ENCODE assay signal across 20 cellular contexts in genomic region chr18:63051928-63052327, GRCh38.
"Had no signal": no experiment of that assay in that cellular context is flagged by ENCODE, and none has a peak within 500 bp of the region (broad histone marks: within the 10 kb centered on the region; RNA-seq: fewer than 3 reads in every experiment).

No MANE protein-coding gene starts in this region.

- H3K27ac Mint-ChIP-seq: activated B cell treated with CpG ODN at 0.5 μM for 24 hours; activated CD4-positive, alpha-beta T cell treated with anti-CD3 and anti-CD28 coated beads, Interleukin-2, amount 10 ng/mL, durations not matched to agents 24 days and 14 days; activated CD8-positive, alpha-beta T cell treated with anti-CD3 and anti-CD28 coated beads for 36 hours; activated naive CD8-positive, alpha-beta T cell treated with anti-CD3 and anti-CD28 coated beads, Interleukin-2, amount 10 ng/mL, durations not matched to agents 7 days and 5 days; activated T-helper 17 cell treated with anti-CD3 and anti-CD28 coated beads, Interleukin-2, amount 50 U/mL, for 72 hours; stimulated activated memory B cell treated with anti-CD40 and anti-IgM and Interleukin-4, amounts not matched to agents 10 μg/mL and 1 μg/mL and 100 μg/mL, for 72 hours had no signal

- H3K36me3 ChIP-seq: lower lobe of right lung, spleen, thoracic aorta, upper lobe of right lung had no signal

- ATAC-seq: activated CD8-positive, alpha-beta T cell treated with anti-CD3 and anti-CD28 coated beads for 36 hours; activated T-helper 17 cell treated with anti-CD3 and anti-CD28 coated beads, Interleukin-2, amount 50 U/mL, for 72 hours; foreskin keratinocyte; lower lobe of right lung; sciatic nerve; stimulated activated memory B cell treated with anti-CD40 and anti-IgM and Interleukin-4, amounts not matched to agents 10 μg/mL and 1 μg/mL and 100 μg/mL, for 72 hours; upper lobe of right lung had no signal

- H3K9ac ChIP-seq: parathyroid adenoma had no signal

- H3K27me3 ChIP-seq: spleen had no signal

- H3K27ac ChIP-seq: foreskin keratinocyte, lower lobe of right lung, parathyroid adenoma, thoracic aorta, upper lobe of right lung had no signal

- H3K9me3 Mint-ChIP-seq: activated B cell treated with CpG ODN at 0.5 μM for 24 hours; activated CD4-positive, alpha-beta T cell treated with anti-CD3 and anti-CD28 coated beads, Interleukin-2, amount 10 ng/mL, durations not matched to agents 24 days and 14 days; activated CD8-positive, alpha-beta T cell treated with anti-CD3 and anti-CD28 coated beads for 36 hours; activated naive CD8-positive, alpha-beta T cell treated with anti-CD3 and anti-CD28 coated beads, Interleukin-2, amount 10 ng/mL, durations not matched to agents 7 days and 5 days; activated T-helper 17 cell treated with anti-CD3 and anti-CD28 coated beads, Interleukin-2, amount 50 U/mL, for 72 hours; nephron; stimulated activated memory B cell treated with anti-CD40 and anti-IgM and Interleukin-4, amounts not matched to agents 10 μg/mL and 1 μg/mL and 100 μg/mL, for 72 hours had no signal

- H3K9me3 ChIP-seq: lower lobe of right lung, spleen, thoracic aorta, upper lobe of right lung had no signal

- H2AFZ ChIP-seq: parathyroid adenoma had no signal

- H3K36me3 Mint-ChIP-seq: activated naive CD8-positive, alpha-beta T cell treated with anti-CD3 and anti-CD28 coated beads, Interleukin-2, amount 10 ng/mL, durations not matched to agents 7 days and 5 days; stimulated activated memory B cell treated with anti-CD40 and anti-IgM and Interleukin-4, amounts not matched to agents 10 μg/mL and 1 μg/mL and 100 μg/mL, for 72 hours had no signal

- H3K4me3 ChIP-seq: lower lobe of right lung, spleen, thoracic aorta, upper lobe of right lung had no signal

- H3K4me1 Mint-ChIP-seq: activated T-helper 17 cell treated with anti-CD3 and anti-CD28 coated beads, Interleukin-2, amount 50 U/mL, for 72 hours had no signal

- DNase-seq: activated B cell treated with CpG ODN at 0.5 μM for 24 hours; activated CD4-positive, alpha-beta T cell treated with anti-CD3 and anti-CD28 coated beads, Interleukin-2, amount 10 ng/mL, durations not matched to agents 24 days and 14 days; activated CD8-positive, alpha-beta T cell treated with anti-CD3 and anti-CD28 coated beads for 36 hours; activated naive CD4-positive, alpha-beta T cell; activated naive CD8-positive, alpha-beta T cell treated with anti-CD3 and anti-CD28 coated beads, Interleukin-2, amount 10 ng/mL, durations not matched to agents 7 days and 5 days; activated T-cell treated with anti-CD3 and anti-CD28 coated beads, Interleukin-2, amount 50 U/mL, for 1 hour; amygdala; foreskin keratinocyte; glutamatergic neuron; hippocampal formation; lower lobe of right lung; spleen; stimulated activated CD4-positive, alpha-beta T cell treated with anti-CD3 and anti-CD28 coated beads, Interleukin-4, amount 100 ng/mL, for 4 hours; upper lobe of right lung had no signal

- H3K4me1 ChIP-seq: foreskin keratinocyte, lower lobe of right lung, parathyroid adenoma had no signal

- H3K4me3 Mint-ChIP-seq: activated B cell treated with CpG ODN at 0.5 μM for 24 hours; activated CD4-positive, alpha-beta T cell treated with anti-CD3 and anti-CD28 coated beads, Interleukin-2, amount 10 ng/mL, durations not matched to agents 24 days and 14 days; activated CD8-positive, alpha-beta T cell treated with anti-CD3 and anti-CD28 coated beads for 36 hours; activated T-helper 17 cell treated with anti-CD3 and anti-CD28 coated beads, Interleukin-2, amount 50 U/mL, for 72 hours; nephron; stimulated activated memory B cell treated with anti-CD40 and anti-IgM and Interleukin-4, amounts not matched to agents 10 μg/mL and 1 μg/mL and 100 μg/mL, for 72 hours had no signal

- H3K27me3 Mint-ChIP-seq: activated B cell treated with CpG ODN at 0.5 μM for 24 hours; stimulated activated memory B cell treated with anti-CD40 and anti-IgM and Interleukin-4, amounts not matched to agents 10 μg/mL and 1 μg/mL and 100 μg/mL, for 72 hours had no signal
